In the genomic region with DNA sequence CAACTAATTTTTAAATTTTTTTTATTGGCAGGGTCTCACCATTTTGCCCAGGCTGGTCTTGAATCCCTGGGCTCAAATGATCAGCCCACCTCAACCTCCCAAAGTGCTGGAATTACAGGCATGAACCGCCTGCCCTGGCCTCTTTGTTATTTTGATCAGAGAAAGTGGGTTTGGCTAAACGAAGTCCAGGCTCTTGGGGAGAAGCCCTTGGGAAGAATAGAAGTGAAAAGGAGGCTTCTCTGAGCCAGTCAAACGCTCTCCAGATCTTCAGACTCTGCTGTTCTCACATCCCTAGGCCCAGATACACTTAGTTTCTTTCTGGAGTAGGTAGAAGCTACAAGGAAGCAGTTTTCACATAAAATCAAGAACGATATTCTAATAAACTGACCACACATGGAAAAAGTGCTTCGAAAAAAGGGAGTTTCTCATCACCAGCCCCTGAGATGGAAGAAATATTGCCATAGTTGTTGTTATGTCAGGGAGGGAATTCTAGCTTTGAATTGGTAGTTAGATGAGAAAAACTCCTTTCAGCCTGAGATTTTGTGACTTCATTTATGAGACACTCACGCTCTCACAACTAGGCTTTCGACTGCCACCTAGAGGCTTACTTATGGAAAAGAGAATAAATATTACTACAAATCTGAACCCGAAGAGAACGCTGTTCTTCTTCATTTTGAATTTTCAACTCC, we compare ENCODE assay signal across 7 cellular contexts. TPM values are rescaled to one million over a fixed set of nuclear protein-coding genes. Genes with fewer than 3 reads are reported as not detected.
A peak's percentile ranks its signal among the peaks of the same experiment; 100 is the strongest.
DNase-seq lines count a peak whose midpoint lies in the region; ATAC-seq, FAIRE-seq and TF ChIP-seq lines count a peak whose summit lies in the region.

No MANE protein-coding gene starts in this region.

- no TSS peak for BruUV-seq in K562 (replicated peaks; lab: Mats Ljungman, UMichigan)

- in situ Hi-C loops in KBM-7 (cut with MboI; ENCODE audit: low pct_unique_long_range_greater_than_20kb, low sequenced_read_pairs), result no loop called here
- in situ Hi-C loops in K562 (cut with MboI), result loop anchor here (10.0 kb wide), 1 partner anchor 353 kb away; no protein-coding TSS in a partner anchor

- H3K9ac ChIP-seq in ES-I3 (ENCODE audit: low read depth, low read length) (peak overlapping the region; percentile 45), NT2/D1 (ENCODE audit: insufficient read length, low read depth) (no peak overlapping the region), K562 (ENCODE audit: insufficient read depth in 1 of 2, low read depth in 2 of 2, low read length in 2 of 2) (no peak overlapping the region), smooth muscle cell (ENCODE audit: low read depth) (no peak overlapping the region)

- H3K27ac ChIP-seq in K562 (ENCODE audit: extremely low read depth, low read depth, low read length) (no peak overlapping the region), iPS DF 6.9 (ENCODE audit: low read length) (peak overlapping the region; percentile 48), smooth muscle cell (ENCODE audit: low read depth) (no peak overlapping the region)

- no peaks in the 10 kb centered on the region for H3F3A ChIP-seq in smooth muscle cell (ENCODE audit: low read depth)

- ATAC-seq in K562, result peak; percentile 74
- no peak for ATAC-seq in GM18517 (IDR thresholded peaks at IDR 0.05; ENCODE audit: unreplicated experiment)

- no peaks in the 10 kb centered on the region for H4K20me1 ChIP-seq in K562 (replicated peaks; ENCODE audit: control insufficient read depth, insufficient read depth, low read length)
- H4K20me1 ChIP-seq in smooth muscle cell (ENCODE audit: low read depth), result no peaks in the 10 kb centered on the region

- DNase-seq in KBM-7 (peak; percentile 64), NT2/D1 (ENCODE audit: low read depth, low spot score) (peak; percentile 77), K562 (ENCODE audit: extremely low read depth in 1 of 4, low spot score in 3 of 4) (peak; percentile 30 to 70 (median 40)), iPS DF 6.9 (ENCODE audit: low read depth, low spot score) (peak; percentile 45), smooth muscle cell (lab: John Stamatoyannopoulos, UW; ENCODE audit: unreplicated experiment) (no peak)

- TF ChIP-seq RAD21 in K562 (CRISPR knock-in tag; conservative IDR thresholded peaks at IDR 0.05 in 1 of 2, IDR thresholded peaks at IDR 0.05 in 1 of 2), result peak; percentile 72 to 87

- TF ChIP-seq POLR2A in K562 (conservative IDR thresholded peaks at IDR 0.05), result no peak

- POLR2A ChIA-PET in K562 (lab: Yijun Ruan, JAX), result interaction anchor here (0.7 to 1.0 kb wide), 2 partner anchors 8 to 352 kb away, joined by 3 read pairs; no protein-coding TSS in a partner anchor

- H3K9me1 ChIP-seq in K562 (ENCODE audit: control insufficient read depth, insufficient read depth, low read length), result no peaks in the 10 kb centered on the region

- H3K4me2 ChIP-seq in K562 (ENCODE audit: insufficient read depth, low read length) (no peak overlapping the region), smooth muscle cell (no peak overlapping the region)

- H3K4me3 ChIP-seq in NT2/D1 (ENCODE audit: insufficient read length, low read depth), result no peak overlapping the region
- no peak overlapping the region for H3K4me3 ChIP-seq in K562
- H3K4me3 ChIP-seq in iPS DF 6.9 (ENCODE audit: low read length), result no peak overlapping the region
- no peak overlapping the region for H3K4me3 ChIP-seq in smooth muscle cell

- no peak for TF ChIP-seq EP300 in K562 (IDR thresholded peaks at IDR 0.05; ENCODE audit: low read length)

- CTCF ChIA-PET in K562 (lab: Yijun Ruan, JAX; ENCODE audit: low intra/inter-chr PET ratio), result interaction anchor here (0.6 to 3.1 kb wide), 9 partner anchors 72 to 558 kb away, joined by 3 to 15 read pairs (median 5); partner anchors contain the start of gene MYO7A

- H3K9me3 ChIP-seq in ES-I3 (ENCODE audit: control insufficient read depth, insufficient read depth, low read length) (no peaks in the 10 kb centered on the region), NT2/D1 (ENCODE audit: insufficient read depth, low read length) (peaks cover 19% of the 10 kb centered on the region), K562 (replicated peaks; ENCODE audit: control insufficient read depth, insufficient read depth, low read depth, low read length) (no peaks in the 10 kb centered on the region; the same call in 1 of the 2 replicates), iPS DF 6.9 (ENCODE audit: control insufficient read depth, insufficient read depth, low read length) (no peaks in the 10 kb centered on the region), smooth muscle cell (replicated peaks; ENCODE audit: low read depth) (no peaks in the 10 kb centered on the region)

- H2AFZ ChIP-seq in K562 (ENCODE audit: low read depth, low read length) (0 out of 2 replicates have a peak overlapping the region, but pooled peaks have one; percentile 33), smooth muscle cell (ENCODE audit: low read depth) (peak overlapping the region; percentile 71)

- H3K27me3 ChIP-seq in NT2/D1 (ENCODE audit: insufficient read depth, insufficient read length), result no peaks in the 10 kb centered on the region
- no peaks in the 10 kb centered on the region; a peak in 1 of 5 replicates for H3K27me3 ChIP-seq in K562 (ENCODE audit: control insufficient read depth in 2 of 2, insufficient read depth in 2 of 2, low read length in 2 of 2)
- H3K27me3 ChIP-seq in iPS DF 6.9 (ENCODE audit: control insufficient read depth, insufficient read depth, low read length), result no peaks in the 10 kb centered on the region
- H3K27me3 ChIP-seq in smooth muscle cell (ENCODE audit: low read depth), result no peaks in the 10 kb centered on the region

- no peaks in the 10 kb centered on the region for H3K36me3 ChIP-seq in ES-I3 (ENCODE audit: insufficient read depth, low read length)
- no peaks in the 10 kb centered on the region for H3K36me3 ChIP-seq in NT2/D1 (ENCODE audit: insufficient read depth, insufficient read length, low read length)
- no peaks in the 10 kb centered on the region for H3K36me3 ChIP-seq in K562 (ENCODE audit: control insufficient read depth, insufficient read depth, low read length)
- no peaks in the 10 kb centered on the region for H3K36me3 ChIP-seq in iPS DF 6.9 (ENCODE audit: control insufficient read depth, insufficient read depth, low read length)
- no peaks in the 10 kb centered on the region for H3K36me3 ChIP-seq in smooth muscle cell (ENCODE audit: low read depth)

- H3K4me1 ChIP-seq in ES-I3 (ENCODE audit: insufficient read depth, low read length) (peaks cover 19% of the 10 kb centered on the region), NT2/D1 (ENCODE audit: insufficient read depth, insufficient read length) (no peaks in the 10 kb centered on the region), K562 (replicated peaks in 1 of 2; ENCODE audit: control insufficient read depth in 2 of 2, insufficient read depth in 2 of 2, low read length in 2 of 2) (no peaks in the 10 kb centered on the region), iPS DF 6.9 (ENCODE audit: control insufficient read depth, insufficient read depth, low read length) (no peaks in the 10 kb centered on the region), smooth muscle cell (ENCODE audit: low read depth) (peaks cover 9% of the 10 kb centered on the region)

- intact Hi-C loops in K562 (cut with micrococcal nuclease), result loop anchor here (1.0 to 5.0 kb wide), 3 partner anchors 76 to 421 kb away; partner anchors contain the start of gene PAK1

- TF ChIP-seq CTCF in K562 (IDR thresholded peaks at IDR 0.05 in 2 of 3, conservative IDR thresholded peaks at IDR 0.05 in 1 of 3; ENCODE audit: insufficient read depth in 2 of 3, low read depth in 1 of 3, low read length in 3 of 3) (peak; percentile 63 to 89 (median 71); a peak in 5 of 6 replicates), smooth muscle cell (IDR thresholded peaks at IDR 0.05; ENCODE audit: borderline replicate concordance, insufficient read depth, poor library complexity, severe bottlenecking) (peak; percentile 63)

- WGBS in K562 (ENCODE audit: insufficient coverage, low coverage, missing lambda C conversion rate), result 3% methylated on average over 9 of the region's 9 CpGs
- no CpG with 5 or more reads among the region's 9 CpGs for WGBS in iPS DF 6.9 (ENCODE audit: insufficient coverage, insufficient read length)
- WGBS in smooth muscle cell (ENCODE audit: low lambda C conversion rate), result 29% methylated on average over 9 of the region's 9 CpGs

- no peaks in the 10 kb centered on the region for H3K79me2 ChIP-seq in K562 (ENCODE audit: control insufficient read depth, insufficient read depth, low read length)
- H3K79me2 ChIP-seq in smooth muscle cell (ENCODE audit: low read depth), result no peaks in the 10 kb centered on the region

- FAIRE-seq in K562 (lab: Jason Lieb, UNC), result peak; percentile 91

TF ChIP-seq in K562, 482 proteins besides CTCF, POLR2A, EP300 and RAD21 (continues in another document):
- TF ChIP-seq SP1 (CRISPR knock-in tag; IDR thresholded peaks at IDR 0.05) (no peak), IRF1 (CRISPR knock-in tag; IDR thresholded peaks at IDR 0.05; ENCODE audit: borderline replicate concordance) (no peak), ESRRB (CRISPR knock-in tag; IDR thresholded peaks at IDR 0.05; ENCODE audit: borderline replicate concordance) (no peak)

RNA-seq across cellular contexts. Expression of gene AQP11, which starts 41.7 kb away (rescaled TPM):
- 1.1 and 2.0 TPM in 2 replicates for total RNA-seq in K562 (2011; cell fraction: chromatin; rRNA removed; ENCODE audit: low replicate concordance)
- 2.0 and 2.1 TPM in 2 replicates for total RNA-seq in K562 (2011; cell fraction: nucleolus; rRNA removed)
- total RNA-seq in K562 (2011; cell fraction: nucleoplasm; rRNA removed), result 1.1 and 1.5 TPM in 2 replicates
- 0.36 and 0.45 TPM in 2 replicates for total RNA-seq in K562 (2014; rRNA removed)
- total RNA-seq in K562 (2014; rRNA removed; fragmentation: Illumina TruSeq; extraction: Trizol), result 0.11 and 0.16 TPM in 2 replicates
- 0.25 and 0.34 TPM in 2 replicates for total RNA-seq in K562 (2015; rRNA removed; fragmentation: Illumina TruSeq; extraction: Trizol)
- total RNA-seq in K562 (2021), result 0.35 and 0.58 TPM in 2 replicates
- polyA plus RNA-seq in K562 (2011; rRNA removed), result 0.39 and 0.54 TPM in 2 replicates
- polyA plus RNA-seq in K562 (2011; cell fraction: cytosol; rRNA removed), result 0.47 and 1.1 TPM in 2 replicates
- polyA plus RNA-seq in K562 (2011; cell fraction: nucleus; rRNA removed), result 3.5 and 6.4 TPM in 2 replicates
- polyA plus RNA-seq in K562 (2012), result 0.83 and 1.5 TPM in 2 replicates
- polyA plus RNA-seq in K562 (2014; fragmentation: Illumina TruSeq; extraction: Trizol), result 0.09 and 0.18 TPM in 2 replicates
- polyA plus RNA-seq in K562 (2014; fragmentation: Nextera tagmentation; extraction: Ambion mirVana), result 1 to 10 TPM in 1 of 2 experiments, under 1 TPM in 1; 0.42 to 1.0 TPM
- 0.37 and 0.51 TPM in 2 replicates for polyA plus RNA-seq in K562 (2014; rRNA removed)
- polyA minus RNA-seq in K562 (2011; rRNA and poly(A)+ RNA removed), result 0.18 and 0.39 TPM in 2 replicates
- 0.82 TPM in 1 of 2 replicates, not detected in the other for polyA minus RNA-seq in K562 (2011; cell fraction: cytosol; rRNA and poly(A)+ RNA removed)
- 0.67 and 1.00 TPM in 2 replicates for polyA minus RNA-seq in K562 (2011; cell fraction: nucleus; rRNA and poly(A)+ RNA removed)
- total RNA-seq in smooth muscle cell, result 0.40 and 0.54 TPM in 2 replicates
- 0.22 and 0.37 TPM in 2 replicates for polyA plus RNA-seq in smooth muscle cell
